In the genomic region with DNA sequence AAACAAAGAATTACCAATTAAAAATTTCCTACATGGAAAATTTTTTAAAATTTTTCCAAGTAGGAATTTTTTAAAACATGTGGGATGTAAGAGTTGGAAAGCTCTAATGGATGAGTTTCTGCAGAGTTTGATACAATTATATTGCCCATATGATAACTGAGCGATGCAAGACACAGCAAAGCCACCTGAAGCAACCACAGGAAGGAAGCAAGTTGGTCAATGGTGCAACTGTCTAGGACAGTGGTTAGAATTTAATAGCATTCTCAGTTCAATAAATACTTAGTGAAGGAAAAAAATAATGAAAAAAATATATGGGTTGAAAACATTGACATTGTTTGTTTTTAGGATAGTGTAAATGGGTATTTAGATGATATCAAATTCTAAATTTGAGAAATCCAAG, we compare ENCODE assay signal across 18 cellular contexts.
"Had no signal": no experiment of that assay in that cellular context is flagged by ENCODE, and none has a peak within 500 bp of the region (broad histone marks: within the 10 kb centered on the region; RNA-seq: fewer than 3 reads in every experiment).

No MANE protein-coding gene starts in this region.

- H3K4me1 Mint-ChIP-seq: activated T-helper 17 cell treated with anti-CD3 and anti-CD28 coated beads, Interleukin-2, amount 50 U/mL, for 72 hours had no signal

- H3K4me3 Mint-ChIP-seq: activated naive CD4-positive, alpha-beta T cell treated with anti-CD3 and anti-CD28 coated beads for 36 hours; activated naive CD8-positive, alpha-beta T cell treated with anti-CD3 and anti-CD28 coated beads, Interleukin-2, amount 50 U/mL, for 24 hours; activated T-helper 17 cell treated with anti-CD3 and anti-CD28 coated beads, Interleukin-2, amount 50 U/mL, for 72 hours; natural killer cell treated with Interleukin-12 subunit alpha and Interleukin-12 subunit beta and Interleukin-15 and Interleukin-18, amount 100 ng/mL, for 72 hours; stimulated activated naive CD8-positive, alpha-beta T cell treated with anti-CD3 and anti-CD28 coated beads, Interleukin-15, Interleukin-2, amounts not matched to agents 100 ng/mL and 50 ng/mL, for 24 hours had no signal

- H3K4me2 ChIP-seq: smooth muscle cell had no signal

- H3K27me3 ChIP-seq: right lobe of liver, suprapubic skin had no signal

- H3K4me1 ChIP-seq: psoas muscle, right lobe of liver, suprapubic skin had no signal

- H3K27ac Mint-ChIP-seq: activated naive CD4-positive, alpha-beta T cell treated with anti-CD3 and anti-CD28 coated beads for 36 hours; activated naive CD8-positive, alpha-beta T cell treated with anti-CD3 and anti-CD28 coated beads, Interleukin-2, amount 50 U/mL, for 24 hours; activated T-helper 17 cell treated with anti-CD3 and anti-CD28 coated beads, Interleukin-2, amount 50 U/mL, for 72 hours; natural killer cell treated with Interleukin-12 subunit alpha and Interleukin-12 subunit beta and Interleukin-15 and Interleukin-18, amount 100 ng/mL, for 72 hours; stimulated activated naive CD8-positive, alpha-beta T cell treated with anti-CD3 and anti-CD28 coated beads, Interleukin-15, Interleukin-2, amounts not matched to agents 100 ng/mL and 50 ng/mL, for 24 hours had no signal

- H3K27me3 Mint-ChIP-seq: activated naive CD8-positive, alpha-beta T cell treated with anti-CD3 and anti-CD28 coated beads, Interleukin-2, amount 50 U/mL, for 24 hours; activated T-helper 17 cell treated with anti-CD3 and anti-CD28 coated beads, Interleukin-2, amount 50 U/mL, for 72 hours; natural killer cell treated with Interleukin-12 subunit alpha and Interleukin-12 subunit beta and Interleukin-15 and Interleukin-18, amount 100 ng/mL, for 72 hours; stimulated activated naive CD8-positive, alpha-beta T cell treated with anti-CD3 and anti-CD28 coated beads, Interleukin-15, Interleukin-2, amounts not matched to agents 100 ng/mL and 50 ng/mL, for 24 hours had no signal

- ATAC-seq: activated naive CD8-positive, alpha-beta T cell treated with anti-CD3 and anti-CD28 coated beads, Interleukin-2, amount 50 U/mL, for 24 hours; activated T-helper 17 cell treated with anti-CD3 and anti-CD28 coated beads, Interleukin-2, amount 50 U/mL, for 72 hours; natural killer cell treated with Interleukin-12 subunit alpha and Interleukin-12 subunit beta and Interleukin-15 and Interleukin-18, amount 100 ng/mL, for 72 hours; psoas muscle; right lobe of liver had no signal

- H3K36me3 ChIP-seq: right lobe of liver, suprapubic skin, WERI-Rb-1 had no signal

- H3K27ac ChIP-seq: epithelial cell of prostate, psoas muscle, right lobe of liver, suprapubic skin, WERI-Rb-1 had no signal

- H3K36me3 Mint-ChIP-seq: natural killer cell treated with Interleukin-12 subunit alpha and Interleukin-12 subunit beta and Interleukin-15 and Interleukin-18, amount 100 ng/mL, for 72 hours had no signal

- H3K4me3 ChIP-seq: psoas muscle, right lobe of liver, smooth muscle cell, suprapubic skin had no signal

- H3K9me3 ChIP-seq: psoas muscle, right lobe of liver, suprapubic skin had no signal

- H3K9me3 Mint-ChIP-seq: activated naive CD4-positive, alpha-beta T cell treated with anti-CD3 and anti-CD28 coated beads for 36 hours; activated naive CD8-positive, alpha-beta T cell treated with anti-CD3 and anti-CD28 coated beads, Interleukin-2, amount 50 U/mL, for 24 hours; activated T-helper 17 cell treated with anti-CD3 and anti-CD28 coated beads, Interleukin-2, amount 50 U/mL, for 72 hours; natural killer cell treated with Interleukin-12 subunit alpha and Interleukin-12 subunit beta and Interleukin-15 and Interleukin-18, amount 100 ng/mL, for 72 hours; stimulated activated naive CD8-positive, alpha-beta T cell treated with anti-CD3 and anti-CD28 coated beads, Interleukin-15, Interleukin-2, amounts not matched to agents 100 ng/mL and 50 ng/mL, for 24 hours had no signal

- DNase-seq: activated CD4-positive, alpha-beta T cell treated with anti-CD3 and anti-CD28 coated beads, Interleukin-2, amount 50 U/mL, for 48 hours; activated naive CD4-positive, alpha-beta T cell treated with anti-CD3 and anti-CD28 coated beads for 36 hours; activated naive CD8-positive, alpha-beta T cell treated with anti-CD3 and anti-CD28 coated beads, Interleukin-2, amount 50 U/mL, for 24 hours; foreskin melanocyte; mesenchymal stem cell; occipital lobe; psoas muscle; right lobe of liver; stimulated activated CD4-positive, alpha-beta T cell treated with anti-CD3 and anti-CD28 coated beads, Interleukin-4, amount 100 ng/mL, for 4 hours; stimulated activated CD8-positive, alpha-beta memory T cell treated with anti-CD3 and anti-CD28 coated beads, Interleukin-4, amount 100 ng/mL, for 48 hours; trophoblast cell; WERI-Rb-1 had no signal
